1 cellular context compared by ENCODE assay signal in the genomic region with DNA sequence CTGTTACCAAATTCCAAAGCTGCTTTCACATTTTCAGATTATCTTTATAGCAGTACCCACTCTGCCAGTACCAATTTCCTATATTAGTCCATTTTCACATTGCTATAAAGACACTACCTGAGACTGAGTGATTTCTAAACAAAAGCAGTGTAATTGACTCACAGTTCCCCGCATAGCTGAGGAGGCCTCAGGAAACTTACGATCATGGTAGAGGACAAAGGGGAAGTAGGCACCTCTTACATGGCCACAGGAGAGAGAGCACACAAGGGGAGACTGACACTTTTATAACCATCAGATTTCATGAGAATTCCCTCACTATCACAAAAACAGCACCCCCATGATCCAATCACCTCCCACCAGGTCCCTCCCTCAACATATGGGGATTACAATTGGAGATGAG.
TF ChIP-seq lines count a peak whose summit lies in the region.

No MANE protein-coding gene starts in this region.

TF ChIP-seq in GM23338, 12 proteins besides CTCF, POLR2A, EP300 and RAD21 (continued from another document):
- no peak for TF ChIP-seq ZNF462 (CRISPR knock-in tag; IDR thresholded peaks at IDR 0.05)
- TF ChIP-seq EZH2phosphoT487 (IDR thresholded peaks at IDR 0.05; ENCODE audit: unreplicated experiment): no peak
- TF ChIP-seq, protein P1, sequence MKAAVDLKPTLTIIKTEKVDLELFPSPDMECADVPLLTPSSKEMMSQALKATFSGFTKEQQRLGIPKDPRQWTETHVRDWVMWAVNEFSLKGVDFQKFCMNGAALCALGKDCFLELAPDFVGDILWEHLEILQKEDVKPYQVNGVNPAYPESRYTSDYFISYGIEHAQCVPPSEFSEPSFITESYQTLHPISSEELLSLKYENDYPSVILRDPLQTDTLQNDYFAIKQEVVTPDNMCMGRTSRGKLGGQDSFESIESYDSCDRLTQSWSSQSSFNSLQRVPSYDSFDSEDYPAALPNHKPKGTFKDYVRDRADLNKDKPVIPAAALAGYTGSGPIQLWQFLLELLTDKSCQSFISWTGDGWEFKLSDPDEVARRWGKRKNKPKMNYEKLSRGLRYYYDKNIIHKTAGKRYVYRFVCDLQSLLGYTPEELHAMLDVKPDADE (IDR thresholded peaks at IDR 0.05): no peak
- no peak for TF ChIP-seq CREB1 (CRISPR knock-in tag; IDR thresholded peaks at IDR 0.05; ENCODE audit: low read depth)
- no peak for TF ChIP-seq ZNF331 (CRISPR knock-in tag; IDR thresholded peaks at IDR 0.05; ENCODE audit: low read depth)
- TF ChIP-seq ZNF114 (CRISPR knock-in tag; IDR thresholded peaks at IDR 0.05): no peak
